ENCODE assay signal across 17 cellular contexts in genomic region chr1:89685461-89685860, GRCh38. TPM values are rescaled to one million over a fixed set of nuclear protein-coding genes. Genes with fewer than 3 reads are reported as not detected.
DNase-seq lines count a peak whose midpoint lies in the region; ATAC-seq and TF ChIP-seq lines count a peak whose summit lies in the region.
"Had no signal": no experiment of that assay in that cellular context is flagged by ENCODE, and none has a peak within 500 bp of the region (broad histone marks: within the 10 kb centered on the region; RNA-seq: fewer than 3 reads in every experiment).

No MANE protein-coding gene starts in this region.

- H2BK5ac ChIP-seq in IMR-90 (ENCODE audit: low read depth, low read length, poor library complexity, severe bottlenecking): no peak overlapping the region

- ATAC-seq in IMR-90 (ENCODE audit: low read depth) (no peak), GM19351 (IDR thresholded peaks at IDR 0.05; ENCODE audit: unreplicated experiment) (no peak)
- ATAC-seq in activated naive CD4-positive, alpha-beta T cell treated with anti-CD3 and anti-CD28 coated beads, Interleukin-2, amount 50 U/mL, for 72 hours: no peak
- no peak for ATAC-seq in naive thymus-derived CD4-positive, alpha-beta T cell
- ATAC-seq: HepG2, PC-3 had no signal

- peak overlapping the region; percentile 33; the same call in 1 of the 2 replicates for H3K23ac ChIP-seq in IMR-90 (ENCODE audit: low read depth, low read length)

- H3K79me1 ChIP-seq in IMR-90 (ENCODE audit: low read depth in 1 of 2, low read length in 2 of 2): peaks cover 33 to 59% of the 10 kb centered on the region in 2 experiments

- BruUV-seq in IMR-90 (replicated peaks; lab: Mats Ljungman, UMichigan): no TSS peak

- DNase-seq in activated naive CD4-positive, alpha-beta T cell treated with anti-CD3 and anti-CD28 coated beads for 36 hours: no peak
- no peak for DNase-seq in activated naive CD4-positive, alpha-beta T cell treated with Interleukin-2 at 50 U/mL for 16 hours
- DNase-seq in IMR-90 (no peak), germinal center (ENCODE audit: low spot score) (no peak), osteocyte (ENCODE audit: extremely low spot score, unreplicated experiment) (no peak)
- DNase-seq in activated naive CD4-positive, alpha-beta T cell treated with anti-CD3 and anti-CD28 coated beads, Interleukin-2, amount 50 U/mL, for 72 hours (ENCODE audit: low spot score in 2 of 2): no peak
- no peak for DNase-seq in naive thymus-derived CD4-positive, alpha-beta T cell
- DNase-seq: BE2C, Caco-2, MM.1S, NCI-H1105 treated with DMSO at 0.1 percent for 48 hours, NCI-H187, NCI-H446, PC-3 had no signal

- dilution Hi-C loops in IMR-90 (cut with HindIII; ENCODE audit: low sequenced_read_pairs, unreplicated experiment): no loop called here

- WGBS in IMR-90 (ENCODE audit: extremely low coverage in 2 of 2, insufficient read length in 1 of 2), 2 experiments: no CpG with 5 or more reads among the region's 2 CpGs

- no peaks in the 10 kb centered on the region for H3K9me3 ChIP-seq in IMR-90 (ENCODE audit: control insufficient read depth, insufficient read depth, low read length)
- H3K9me3 ChIP-seq in naive thymus-derived CD4-positive, alpha-beta T cell (ENCODE audit: control insufficient read depth in 2 of 3, low read length in 3 of 3): no peaks in the 10 kb centered on the region
- H3K9me3 ChIP-seq: BE2C, Caco-2, HAP-1 had no signal

- peaks cover 62% of the 10 kb centered on the region for H3K4me1 Mint-ChIP-seq in activated naive CD4-positive, alpha-beta T cell treated with anti-CD3 and anti-CD28 coated beads for 36 hours (ENCODE audit: low read depth)
- H3K4me1 Mint-ChIP-seq in naive thymus-derived CD4-positive, alpha-beta T cell: peaks cover 23 to 73% (median 58%) of the 10 kb centered on the region in 7 donors
- peaks cover 6% of the 10 kb centered on the region for H3K4me1 Mint-ChIP-seq in osteocyte (ENCODE audit: unreplicated experiment)

- H2BK20ac ChIP-seq in IMR-90 (ENCODE audit: low read depth, low read length): no peak overlapping the region

- no peak for TF ChIP-seq POLR2A in IMR-90 (IDR thresholded peaks at IDR 0.05; ENCODE audit: low read depth, low read length)

- no peak for TF ChIP-seq CTCF in IMR-90 (conservative IDR thresholded peaks at IDR 0.05; ENCODE audit: low read depth, low read length)
- TF ChIP-seq CTCF in osteocyte (IDR thresholded peaks at IDR 0.05): no peak

- in situ Hi-C loops in IMR-90 (cut with MboI; ENCODE audit: low sequenced_read_pairs): no loop called here

- H3K27me3 ChIP-seq in IMR-90 (ENCODE audit: control insufficient read depth, insufficient read depth, low read length): no peaks in the 10 kb centered on the region
- H3K27me3 ChIP-seq in naive thymus-derived CD4-positive, alpha-beta T cell (ENCODE audit: control insufficient read depth in 2 of 2, insufficient read depth in 2 of 2, low read length in 2 of 2): no peaks in the 10 kb centered on the region
- H3K27me3 ChIP-seq: BE2C had no signal

- no peak overlapping the region for H2BK15ac ChIP-seq in IMR-90 (ENCODE audit: low read depth, low read length)

- peaks cover 8% of the 10 kb centered on the region for H3K36me3 ChIP-seq in IMR-90 (ENCODE audit: control insufficient read depth, insufficient read depth, low read length)
- peaks cover 0 to 31% (median 12%) of the 10 kb centered on the region in 3 experiments for H3K36me3 ChIP-seq in naive thymus-derived CD4-positive, alpha-beta T cell (ENCODE audit: control insufficient read depth in 2 of 3, insufficient read depth in 3 of 3, low read length in 3 of 3)
- H3K36me3 ChIP-seq: BE2C, HAP-1 had no signal

- H4K20me1 ChIP-seq in IMR-90 (ENCODE audit: insufficient read depth, low read length): 0 out of 2 replicates have a peak, but pooled peaks cover 3% of the 10 kb centered on the region

- H3K18ac ChIP-seq in IMR-90 (ENCODE audit: low read depth, low read length): no peak overlapping the region

- H3K36me3 Mint-ChIP-seq in activated naive CD4-positive, alpha-beta T cell treated with anti-CD3 and anti-CD28 coated beads for 36 hours (ENCODE audit: low read depth): peaks cover 45% of the 10 kb centered on the region
- peaks cover 46 to 64% of the 10 kb centered on the region in 2 donors for H3K36me3 Mint-ChIP-seq in activated naive CD4-positive, alpha-beta T cell treated with anti-CD3 and anti-CD28 coated beads, Interleukin-2, amount 50 U/mL, for 72 hours
- peaks cover 32 to 70% (median 63%) of the 10 kb centered on the region in 5 donors for H3K36me3 Mint-ChIP-seq in naive thymus-derived CD4-positive, alpha-beta T cell
- peaks cover 9% of the 10 kb centered on the region for H3K36me3 Mint-ChIP-seq in osteocyte (ENCODE audit: unreplicated experiment)

- H3K27ac ChIP-seq in IMR-90 (ENCODE audit: insufficient read depth, low read length): no peak overlapping the region
- H3K27ac ChIP-seq in naive thymus-derived CD4-positive, alpha-beta T cell (ENCODE audit: low read depth, low read length): no peak overlapping the region

- H3K4me3 Mint-ChIP-seq in activated naive CD4-positive, alpha-beta T cell treated with anti-CD3 and anti-CD28 coated beads for 36 hours: no peak overlapping the region
- peak overlapping the region in 1 of 10 donors; percentile 36 for H3K4me3 Mint-ChIP-seq in naive thymus-derived CD4-positive, alpha-beta T cell
- no peak overlapping the region for H3K4me3 Mint-ChIP-seq in osteocyte (ENCODE audit: unreplicated experiment)

- no peak overlapping the region; the same call in 1 of the 2 replicates for H3K14ac ChIP-seq in IMR-90 (replicated peaks; ENCODE audit: low read depth, low read length)

- peaks cover 5% of the 10 kb centered on the region for H3K9me3 Mint-ChIP-seq in activated naive CD4-positive, alpha-beta T cell treated with anti-CD3 and anti-CD28 coated beads for 36 hours
- H3K9me3 Mint-ChIP-seq in activated naive CD4-positive, alpha-beta T cell treated with anti-CD3 and anti-CD28 coated beads, Interleukin-2, amount 50 U/mL, for 72 hours: peaks cover 12 to 24% of the 10 kb centered on the region in 2 donors
- peaks cover 2 to 11% (median 6%) of the 10 kb centered on the region in 11 donors for H3K9me3 Mint-ChIP-seq in naive thymus-derived CD4-positive, alpha-beta T cell
- H3K9me3 Mint-ChIP-seq in osteocyte (ENCODE audit: unreplicated experiment): no peaks in the 10 kb centered on the region

- no peak overlapping the region for H4K8ac ChIP-seq in IMR-90 (ENCODE audit: low read depth in 2 of 2, low read length in 2 of 2)

- no peak overlapping the region for H3K56ac ChIP-seq in IMR-90 (ENCODE audit: extremely low read depth, insufficient read depth, low read length)

- H3K4ac ChIP-seq in IMR-90 (ENCODE audit: low read depth, low read length): no peak overlapping the region

- H4K91ac ChIP-seq in IMR-90 (ENCODE audit: insufficient read depth, low read depth, low read length): no peak overlapping the region

- peaks cover 2% of the 10 kb centered on the region; the same call in 1 of the 2 replicates for H3K4me1 ChIP-seq in IMR-90 (ENCODE audit: control insufficient read depth, insufficient read depth, low read length)
- H3K4me1 ChIP-seq in naive thymus-derived CD4-positive, alpha-beta T cell (ENCODE audit: control insufficient read depth in 2 of 2, insufficient read depth in 2 of 2, low read length in 2 of 2): peaks cover 4 to 12% of the 10 kb centered on the region in 2 donors
- H3K4me1 ChIP-seq: BE2C, Caco-2, HAP-1 had no signal

- H3K27me3 Mint-ChIP-seq in activated naive CD4-positive, alpha-beta T cell treated with anti-CD3 and anti-CD28 coated beads for 36 hours (ENCODE audit: low read depth): no peaks in the 10 kb centered on the region
- no peaks in the 10 kb centered on the region for H3K27me3 Mint-ChIP-seq in naive thymus-derived CD4-positive, alpha-beta T cell
- no peaks in the 10 kb centered on the region for H3K27me3 Mint-ChIP-seq in osteocyte (ENCODE audit: unreplicated experiment)

- no peak overlapping the region for H2BK120ac ChIP-seq in IMR-90 (ENCODE audit: low read depth, low read length)

- no peak overlapping the region for H3K9ac ChIP-seq in IMR-90 (ENCODE audit: low read depth, low read length)

- intact Hi-C loops in activated naive CD4-positive, alpha-beta T cell treated with anti-CD3 and anti-CD28 coated beads for 36 hours (cut with micrococcal nuclease): no loop called here
- intact Hi-C loops in IMR-90 (cut with micrococcal nuclease): no loop called here
- intact Hi-C loops in naive thymus-derived CD4-positive, alpha-beta T cell (cut with micrococcal nuclease): no loop called here

- no peak overlapping the region for H3K4me3 ChIP-seq in IMR-90 (ENCODE audit: insufficient read depth, low read depth, low read length)
- H3K4me3 ChIP-seq in naive thymus-derived CD4-positive, alpha-beta T cell (ENCODE audit: low read length): no peak overlapping the region
- H3K4me3 ChIP-seq: HAP-1 had no signal

- H3K27ac Mint-ChIP-seq in activated naive CD4-positive, alpha-beta T cell treated with anti-CD3 and anti-CD28 coated beads for 36 hours: peak overlapping the region; percentile 79
- peak overlapping the region; percentile 3 to 93 for H3K27ac Mint-ChIP-seq in activated naive CD4-positive, alpha-beta T cell treated with anti-CD3 and anti-CD28 coated beads, Interleukin-2, amount 50 U/mL, for 72 hours
- peak overlapping the region in 8 of 9 donors; percentile 8 to 80 (median 71) for H3K27ac Mint-ChIP-seq in naive thymus-derived CD4-positive, alpha-beta T cell
- H3K27ac Mint-ChIP-seq in osteocyte (ENCODE audit: unreplicated experiment): no peak overlapping the region

- H2AFZ ChIP-seq in IMR-90 (replicated peaks; ENCODE audit: low read length, poor library complexity): no peak overlapping the region

- POLR2A ChIA-PET in IMR-90 (lab: Charles Lee; ENCODE audit: unreplicated experiment): no interaction called here
- POLR2A ChIA-PET in naive thymus-derived CD4-positive, alpha-beta T cell (lab: Charles Lee): no interaction called here

- TF ChIP-seq RAD21 in IMR-90 (IDR thresholded peaks at IDR 0.05; ENCODE audit: low read length): no peak

- no peak overlapping the region for H2AK5ac ChIP-seq in IMR-90 (ENCODE audit: low read depth, low read length)

- CTCF ChIA-PET in activated naive CD4-positive, alpha-beta T cell treated with anti-CD3 and anti-CD28 coated beads for 36 hours (lab: Charles Lee): no interaction called here
- CTCF ChIA-PET in IMR-90 (lab: Yijun Ruan, JAX): no interaction called here
- CTCF ChIA-PET in naive thymus-derived CD4-positive, alpha-beta T cell (lab: Charles Lee): no interaction called here

- 0 out of 2 replicates have a peak overlapping the region, but pooled peaks have one; percentile 17 for H4K5ac ChIP-seq in IMR-90 (ENCODE audit: low read depth, low read length)

- H3K4me2 ChIP-seq in IMR-90 (ENCODE audit: low read depth, low read length): no peak overlapping the region

- peaks cover 8% of the 10 kb centered on the region for H3K9me1 ChIP-seq in IMR-90 (ENCODE audit: insufficient read depth, low read length)

- no peak overlapping the region for H2AK9ac ChIP-seq in IMR-90 (replicated peaks; ENCODE audit: low read depth, low read length, poor library complexity)

RNA-seq across cellular contexts. Expression of gene LRRC8C, which starts 52.5 kb away (rescaled TPM):
- 10 to 100 TPM; 13.6 TPM for total RNA-seq in activated naive CD4-positive, alpha-beta T cell treated with anti-CD3 and anti-CD28 coated beads for 36 hours
- total RNA-seq in IMR-90 (2012; rRNA removed) (12.9 and 15.3 TPM in 2 replicates), osteocyte (3.5 and 3.8 TPM in 2 replicates)
- polyA plus RNA-seq in IMR-90 (2012; rRNA removed): 6.5 TPM in 2 replicates
- 2.1 and 2.3 TPM in 2 replicates for polyA plus RNA-seq in IMR-90 (2012; cell fraction: cytosol; rRNA removed)
- polyA plus RNA-seq in IMR-90 (2012; cell fraction: nucleus; rRNA removed; ENCODE audit: low replicate concordance): 1.2 and 3.8 TPM in 2 replicates
- total RNA-seq in activated naive CD4-positive, alpha-beta T cell treated with anti-CD3 and anti-CD28 coated beads, Interleukin-2, amount 50 U/mL, for 72 hours: 10 to 100 TPM; 27.0 to 31.7 TPM
- total RNA-seq in naive thymus-derived CD4-positive, alpha-beta T cell: 10 to 100 TPM; 27.1 to 50.5 (median 46.6) TPM
- polyA plus RNA-seq in naive thymus-derived CD4-positive, alpha-beta T cell: 10 to 100 TPM; 14.3 to 16.6 TPM
